20 cellular contexts compared by ENCODE assay signal in the genomic region with DNA sequence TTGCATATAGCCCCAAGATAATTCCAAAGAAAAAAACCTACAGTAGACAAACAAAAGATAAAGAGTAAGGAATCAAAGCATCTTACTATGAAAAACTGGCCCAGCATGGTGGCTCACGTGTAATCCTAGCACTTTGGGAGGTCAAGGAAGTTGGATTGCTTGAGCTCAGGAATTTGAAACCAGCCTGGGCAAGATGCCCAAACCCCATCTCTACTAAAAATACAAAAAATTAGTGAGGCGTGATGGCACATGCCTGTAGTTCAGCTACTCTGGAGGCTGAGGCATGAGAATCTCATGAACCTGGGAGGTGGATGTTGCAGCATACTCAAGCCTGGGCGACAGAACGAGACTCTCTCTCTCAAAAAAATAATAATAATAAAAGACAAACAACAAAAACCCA.
"Had no signal": no experiment of that assay in that cellular context is flagged by ENCODE, and none has a peak within 500 bp of the region (broad histone marks: within the 10 kb centered on the region; RNA-seq: fewer than 3 reads in every experiment).

No MANE protein-coding gene starts in this region.

- H3K27me3 Mint-ChIP-seq: effector memory CD8-positive, alpha-beta T cell; stimulated activated naive CD8-positive, alpha-beta T cell treated with anti-CD3 and anti-CD28 coated beads, Interleukin-15, amount 100 ng/mL, for 72 hours had no signal

- ATAC-seq: activated CD8-positive, alpha-beta T cell treated with anti-CD3 and anti-CD28 coated beads, Interleukin-2, amount 10 ng/mL, durations not matched to agents 7 days and 5 days; activated naive CD4-positive, alpha-beta T cell treated with anti-CD3 and anti-CD28 coated beads, Interleukin-2, amount 50 U/mL, for 72 hours; effector memory CD8-positive, alpha-beta T cell; gastroesophageal sphincter; psoas muscle; right lobe of liver; stimulated activated naive CD8-positive, alpha-beta T cell treated with anti-CD3 and anti-CD28 coated beads, Interleukin-15, amount 100 ng/mL, for 72 hours; WTC11 had no signal

- H3K4me3 Mint-ChIP-seq: activated CD8-positive, alpha-beta T cell treated with anti-CD3 and anti-CD28 coated beads, Interleukin-2, amount 10 ng/mL, durations not matched to agents 7 days and 5 days; brain; effector memory CD8-positive, alpha-beta T cell; nephron progenitor cell; stimulated activated naive CD8-positive, alpha-beta T cell treated with anti-CD3 and anti-CD28 coated beads, Interleukin-15, amount 100 ng/mL, for 72 hours; WTC11 had no signal

- H3K36me3 Mint-ChIP-seq: activated naive CD4-positive, alpha-beta T cell treated with anti-CD3 and anti-CD28 coated beads, Interleukin-2, amount 50 U/mL, for 72 hours; brain had no signal

- H3K4me3 ChIP-seq: gastroesophageal sphincter, psoas muscle, right lobe of liver, smooth muscle cell, upper lobe of left lung had no signal

- DNase-seq: activated CD4-positive, alpha-beta T cell treated with anti-CD3 and anti-CD28 coated beads for 48 hours; activated CD8-positive, alpha-beta memory T cell treated with anti-CD3 and anti-CD28 coated beads, Interleukin-2, amount 50 U/mL, for 4 hours; activated CD8-positive, alpha-beta T cell treated with anti-CD3 and anti-CD28 coated beads, Interleukin-2, amount 10 ng/mL, durations not matched to agents 7 days and 5 days; activated effector memory CD4-positive, alpha-beta T cell treated with anti-CD3 and anti-CD28 coated beads, Interleukin-2, amount 50 U/mL, for 16 hours; activated T-cell treated with anti-CD3 and anti-CD28 coated beads, Interleukin-2, amount 50 U/mL, for 48 hours; cerebellar nuclear complex; dermis blood vessel endothelial cell; effector memory CD8-positive, alpha-beta T cell; nephron progenitor cell; psoas muscle; right lobe of liver; stimulated activated naive CD8-positive, alpha-beta T cell treated with anti-CD3 and anti-CD28 coated beads, Interleukin-15, amount 100 ng/mL, for 72 hours; upper lobe of left lung had no signal

- H3K27ac Mint-ChIP-seq: activated CD8-positive, alpha-beta T cell treated with anti-CD3 and anti-CD28 coated beads, Interleukin-2, amount 10 ng/mL, durations not matched to agents 7 days and 5 days; activated naive CD4-positive, alpha-beta T cell treated with anti-CD3 and anti-CD28 coated beads, Interleukin-2, amount 50 U/mL, for 72 hours; brain; effector memory CD8-positive, alpha-beta T cell; nephron progenitor cell; stimulated activated naive CD8-positive, alpha-beta T cell treated with anti-CD3 and anti-CD28 coated beads, Interleukin-15, amount 100 ng/mL, for 72 hours; WTC11 had no signal

- FAIRE-seq: keratinocyte, TTC549 had no signal

- H3K4me1 Mint-ChIP-seq: brain; stimulated activated naive CD8-positive, alpha-beta T cell treated with anti-CD3 and anti-CD28 coated beads, Interleukin-15, amount 100 ng/mL, for 72 hours had no signal
